ENCODE assay signal across 29 cellular contexts in the genomic region with DNA sequence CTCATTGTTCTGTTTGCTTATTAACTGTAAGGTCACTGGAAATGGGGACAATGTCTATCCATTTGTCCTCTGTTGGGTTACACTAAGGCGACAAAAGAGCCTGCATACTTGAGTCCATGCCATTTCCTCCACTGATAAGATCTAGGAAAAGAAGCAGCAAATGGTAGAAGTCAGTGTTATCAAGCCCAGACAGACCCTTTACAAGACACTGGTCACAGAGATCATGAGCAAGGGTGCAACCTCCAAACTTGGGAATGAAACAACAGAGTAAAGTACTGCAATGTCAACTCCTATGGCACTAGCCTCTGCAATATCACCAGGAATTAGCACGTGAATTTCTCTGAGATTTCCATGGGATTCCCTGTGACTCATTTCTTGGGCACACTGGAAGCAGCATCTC.
"Had no signal": no experiment of that assay in that cellular context is flagged by ENCODE, and none has a peak within 500 bp of the region (broad histone marks: within the 10 kb centered on the region; RNA-seq: fewer than 3 reads in every experiment).

No MANE protein-coding gene starts in this region.

- FAIRE-seq: small intestine, urothelium cell line had no signal

- H3K27ac ChIP-seq: neural progenitor cell, ovary, parathyroid adenoma, psoas muscle, right lobe of liver, sigmoid colon, stomach, thoracic aorta, thyroid gland, tibial nerve, upper lobe of left lung, vagina had no signal

- ATAC-seq: natural killer cell; psoas muscle; right cardiac atrium; right lobe of liver; stimulated activated effector memory CD8-positive, alpha-beta T cell treated with anti-CD3 and anti-CD28 coated beads, Interleukin-12 subunit alpha, Interleukin-12 subunit beta, amount 100 ng/mL, for 72 hours; stimulated activated naive B cell treated with anti-CD40 and anti-IgM and Interleukin-4, amounts not matched to agents 10 μg/mL and 1 μg/mL and 100 μg/mL, for 72 hours had no signal

- H2AFZ ChIP-seq: neural progenitor cell, parathyroid adenoma had no signal

- H3K4me1 ChIP-seq: parathyroid adenoma, psoas muscle, right lobe of liver, sigmoid colon, stomach, thyroid gland, tibial nerve, upper lobe of left lung, vagina had no signal

- H3K36me3 Mint-ChIP-seq: natural killer cell; neural progenitor cell; stimulated activated effector memory CD8-positive, alpha-beta T cell treated with anti-CD3 and anti-CD28 coated beads, Interleukin-12 subunit alpha, Interleukin-12 subunit beta, amount 100 ng/mL, for 72 hours; stimulated activated naive B cell treated with anti-CD40 and anti-IgM and Interleukin-4, amounts not matched to agents 10 μg/mL and 1 μg/mL and 100 μg/mL, for 72 hours had no signal

- H3K4me2 ChIP-seq: neural progenitor cell had no signal

- H3K9ac ChIP-seq: neural progenitor cell, parathyroid adenoma had no signal

- H3K79me2 ChIP-seq: parathyroid adenoma had no signal

- H3K9me3 Mint-ChIP-seq: natural killer cell; stimulated activated effector memory CD8-positive, alpha-beta T cell treated with anti-CD3 and anti-CD28 coated beads, Interleukin-12 subunit alpha, Interleukin-12 subunit beta, amount 100 ng/mL, for 72 hours had no signal

- H3K9me3 ChIP-seq: ovary, psoas muscle, right lobe of liver, sigmoid colon, stomach, thoracic aorta, thyroid gland, upper lobe of left lung, vagina had no signal

- H3K4me3 ChIP-seq: neural progenitor cell, ovary, psoas muscle, right lobe of liver, sigmoid colon, stomach, thoracic aorta, thyroid gland, tibial nerve, upper lobe of left lung, vagina had no signal

- H3K27me3 Mint-ChIP-seq: stimulated activated naive B cell treated with anti-CD40 and anti-IgM and Interleukin-4, amounts not matched to agents 10 μg/mL and 1 μg/mL and 100 μg/mL, for 72 hours had no signal

- H3K27ac Mint-ChIP-seq: natural killer cell; nephron; neural progenitor cell; progenitor cell of endocrine pancreas; stimulated activated effector memory CD8-positive, alpha-beta T cell treated with anti-CD3 and anti-CD28 coated beads, Interleukin-12 subunit alpha, Interleukin-12 subunit beta, amount 100 ng/mL, for 72 hours; stimulated activated naive B cell treated with anti-CD40 and anti-IgM and Interleukin-4, amounts not matched to agents 10 μg/mL and 1 μg/mL and 100 μg/mL, for 72 hours; stimulated activated naive CD8-positive, alpha-beta T cell treated with anti-CD3 and anti-CD28 coated beads, Interleukin-15, Interleukin-2, amounts not matched to agents 100 ng/mL and 50 ng/mL, for 24 hours had no signal

- H3K4me1 Mint-ChIP-seq: natural killer cell; nephron; stimulated activated effector memory CD8-positive, alpha-beta T cell treated with anti-CD3 and anti-CD28 coated beads, Interleukin-12 subunit alpha, Interleukin-12 subunit beta, amount 100 ng/mL, for 72 hours; stimulated activated naive B cell treated with anti-CD40 and anti-IgM and Interleukin-4, amounts not matched to agents 10 μg/mL and 1 μg/mL and 100 μg/mL, for 72 hours had no signal

- H3K27me3 ChIP-seq: neural progenitor cell, ovary, right lobe of liver, sigmoid colon, stomach, thyroid gland, tibial nerve, upper lobe of left lung, vagina had no signal

- H3K36me3 ChIP-seq: neural progenitor cell, ovary, right lobe of liver, sigmoid colon, stomach, thoracic aorta, thyroid gland, tibial nerve, upper lobe of left lung, vagina had no signal

- H3K4me3 Mint-ChIP-seq: natural killer cell; nephron; neural progenitor cell; stimulated activated effector memory CD8-positive, alpha-beta T cell treated with anti-CD3 and anti-CD28 coated beads, Interleukin-12 subunit alpha, Interleukin-12 subunit beta, amount 100 ng/mL, for 72 hours; stimulated activated naive B cell treated with anti-CD40 and anti-IgM and Interleukin-4, amounts not matched to agents 10 μg/mL and 1 μg/mL and 100 μg/mL, for 72 hours; stimulated activated naive CD8-positive, alpha-beta T cell treated with anti-CD3 and anti-CD28 coated beads, Interleukin-15, Interleukin-2, amounts not matched to agents 100 ng/mL and 50 ng/mL, for 24 hours had no signal

- DNase-seq: natural killer cell; occipital lobe; ovary; posterior cingulate gyrus; psoas muscle; right cardiac atrium; right lobe of liver; sigmoid colon; small intestine; stimulated activated CD4-positive, alpha-beta T cell treated with anti-CD3 and anti-CD28 coated beads, Interleukin-15, amount 100 ng/mL, for 24 hours; stimulated activated CD4-positive, alpha-beta T cell treated with anti-CD3 and anti-CD28 coated beads, Interleukin-2, amount 100 ng/mL, for 24 hours; stimulated activated CD4-positive, alpha-beta T cell treated with anti-CD3 and anti-CD28 coated beads, Interleukin-2, amount 100 ng/mL, for 48 hours; stimulated activated CD4-positive, alpha-beta T cell treated with anti-CD3 and anti-CD28 coated beads, Interleukin-4, amount 100 ng/mL, for 24 hours; stimulated activated naive B cell treated with anti-CD40 and anti-IgM and Interleukin-4, amounts not matched to agents 10 μg/mL and 1 μg/mL and 100 μg/mL, for 72 hours; stimulated activated naive CD4-positive, alpha-beta T cell treated with Interleukin-2 at 50 U/mL for 16 hours; stomach; thyroid gland; trophoblast cell; upper lobe of left lung had no signal
